Comparison of ENCODE assay signal across 8 cellular contexts in the genomic region with DNA sequence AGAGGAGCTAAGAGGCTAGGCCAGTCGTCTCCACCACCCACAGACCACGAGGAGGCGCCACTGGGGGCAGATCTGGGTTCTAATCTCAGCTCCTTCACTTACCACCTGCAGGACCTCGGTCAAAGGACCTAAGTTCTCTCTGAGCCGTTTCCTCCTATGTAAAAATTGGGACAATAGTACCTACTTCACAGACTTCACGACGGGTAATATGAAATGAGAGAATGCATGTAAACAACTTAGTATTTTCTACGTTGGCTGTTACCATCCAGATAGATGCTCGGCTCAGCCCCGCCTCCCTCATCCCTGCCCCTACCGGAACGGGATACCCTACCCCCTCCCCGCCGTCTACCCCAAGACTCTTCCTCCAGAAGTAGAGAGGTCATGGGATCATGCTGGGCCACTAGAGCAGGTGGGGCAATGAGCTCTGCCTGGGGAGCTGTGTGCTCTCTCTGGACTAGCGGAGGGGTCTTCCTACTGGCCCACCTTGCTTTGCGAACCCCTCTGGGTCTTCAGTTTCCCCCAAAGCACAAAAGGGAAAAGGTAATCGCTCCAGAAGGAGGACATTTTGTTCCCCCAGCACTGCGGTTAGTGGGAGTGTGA. TPM values are rescaled to one million over a fixed set of nuclear protein-coding genes. Genes with fewer than 3 reads are reported as not detected.
A peak's percentile ranks its signal among the peaks of the same experiment; 100 is the strongest.
DNase-seq lines count a peak whose midpoint lies in the region; ATAC-seq and TF ChIP-seq lines count a peak whose summit lies in the region.

No MANE protein-coding gene starts in this region.

- peak overlapping the region; percentile 91 for H3K4me2 ChIP-seq in parathyroid adenoma (ENCODE audit: low read length)

- peak in 5 of 6 experiments; percentile 30 to 50 (median 40) for TF ChIP-seq CTCF in Peyer's patch (IDR thresholded peaks at IDR 0.05)
- TF ChIP-seq CTCF in parathyroid adenoma (IDR thresholded peaks at IDR 0.05): peak; percentile 17

- intact Hi-C loops in Right ventricle myocardium superior (cut with DNase I): loop anchor here (5.0 kb wide), 2 partner anchors 95 to 130 kb away; a partner anchor contains a TSS
- intact Hi-C loops in aorta (cut with DNase I): loop anchor here (5.0 to 10.0 kb wide), 5 partner anchors 45 to 135 kb away; no protein-coding TSS in a partner anchor

- H3K27ac Mint-ChIP-seq in activated naive CD4-positive, alpha-beta T cell treated with anti-CD3 and anti-CD28 coated beads, Interleukin-2, amount 10 ng/mL, durations not matched to agents 7 days and 5 days: peak overlapping the region; percentile 89

- peaks cover 32% of the 10 kb centered on the region for H3K36me3 Mint-ChIP-seq in activated naive CD4-positive, alpha-beta T cell treated with anti-CD3 and anti-CD28 coated beads, Interleukin-2, amount 10 ng/mL, durations not matched to agents 7 days and 5 days

- no peaks in the 10 kb centered on the region for H3K79me2 ChIP-seq in parathyroid adenoma

- H3K27ac ChIP-seq in Peyer's patch: peak overlapping the region; percentile 77 to 93 (median 80)
- H3K27ac ChIP-seq in parathyroid adenoma: peak overlapping the region; percentile 39
- peak overlapping the region in 1 of 2 donors; percentile 69 for H3K27ac ChIP-seq in aorta (ENCODE audit: low read depth in 1 of 2, low read length in 2 of 2)

- H3K4me1 ChIP-seq in Peyer's patch (peaks cover 0 to 31% (median 3%) of the 10 kb centered on the region in 4 donors), parathyroid adenoma (peaks cover 16% of the 10 kb centered on the region), aorta (ENCODE audit: control insufficient read depth in 1 of 2, insufficient read depth in 2 of 2, low read length in 2 of 2) (no peaks in the 10 kb centered on the region)

- CTCF ChIA-PET in activated naive CD4-positive, alpha-beta T cell treated with anti-CD3 and anti-CD28 coated beads, Interleukin-2, amount 10 ng/mL, durations not matched to agents 7 days and 5 days (lab: Charles Lee): interaction anchor here (0.7 to 8.1 kb wide), 23 partner anchors 10 to 320 kb away, joined by 3 to 137 read pairs (median 6); a partner anchor contains a TSS

- ATAC-seq in Right ventricle myocardium superior (ENCODE audit: poor library complexity) (peak; percentile 49), aorta (ENCODE audit: low FRiP score) (peak; percentile 53), HG02759 (IDR thresholded peaks at IDR 0.05; ENCODE audit: unreplicated experiment) (no peak)

- no peak for TF ChIP-seq POLR2A in Peyer's patch (IDR thresholded peaks at IDR 0.05)

- H3K36me3 ChIP-seq in Peyer's patch (no peaks in the 10 kb centered on the region), parathyroid adenoma (ENCODE audit: control insufficient read depth, insufficient read depth, low read length) (no peaks in the 10 kb centered on the region), aorta (ENCODE audit: control insufficient read depth in 1 of 2, insufficient read depth in 2 of 2, low read length in 1 of 2) (no peaks in the 10 kb centered on the region)

- H2AFZ ChIP-seq in parathyroid adenoma: peak overlapping the region; percentile 96

- DNase-seq in NCI-H748 (lab: John Stamatoyannopoulos, UW; ENCODE audit: unreplicated experiment): peak; percentile 44
- DNase-seq in NCI-H748 treated with DMSO at 0.1 percent for 48 hours (lab: John Stamatoyannopoulos, UW): no peak
- peak; percentile 51 to 79 (median 68) for DNase-seq in Peyer's patch
- peak; percentile 73 for DNase-seq in activated naive CD4-positive, alpha-beta T cell treated with anti-CD3 and anti-CD28 coated beads, Interleukin-2, amount 10 ng/mL, durations not matched to agents 7 days and 5 days
- DNase-seq in Right ventricle myocardium superior: peak; percentile 75
- peak; percentile 82 to 88 for DNase-seq in aorta

- H3K27me3 Mint-ChIP-seq in activated naive CD4-positive, alpha-beta T cell treated with anti-CD3 and anti-CD28 coated beads, Interleukin-2, amount 10 ng/mL, durations not matched to agents 7 days and 5 days: no peaks in the 10 kb centered on the region

- no peaks in the 10 kb centered on the region for H3K27me3 ChIP-seq in Peyer's patch
- no peaks in the 10 kb centered on the region for H3K27me3 ChIP-seq in parathyroid adenoma (ENCODE audit: control insufficient read depth, insufficient read depth, low read length)
- no peaks in the 10 kb centered on the region for H3K27me3 ChIP-seq in aorta (ENCODE audit: control insufficient read depth in 1 of 2, insufficient read depth in 2 of 2, low read length in 1 of 2)

- H3K4me3 ChIP-seq in Peyer's patch: peak overlapping the region; percentile 53 to 69 (median 62)
- H3K4me3 ChIP-seq in parathyroid adenoma (ENCODE audit: low read depth, low read length): peak overlapping the region; percentile 80
- peak overlapping the region; percentile 63 to 83 for H3K4me3 ChIP-seq in aorta (ENCODE audit: low read length in 2 of 2)

- 10 to 12% methylated on average over 18 of the region's 18 CpGs for WGBS in aorta, 2 donors

- peak overlapping the region; percentile 8 for H3K9ac ChIP-seq in parathyroid adenoma

- H3K9me3 ChIP-seq in Peyer's patch (no peaks in the 10 kb centered on the region), parathyroid adenoma (ENCODE audit: control insufficient read depth, low read length) (no peaks in the 10 kb centered on the region), aorta (ENCODE audit: control insufficient read depth, low read length) (no peaks in the 10 kb centered on the region)

- no peaks in the 10 kb centered on the region for H3K9me3 Mint-ChIP-seq in activated naive CD4-positive, alpha-beta T cell treated with anti-CD3 and anti-CD28 coated beads, Interleukin-2, amount 10 ng/mL, durations not matched to agents 7 days and 5 days

- peak overlapping the region; percentile 82 for H3K4me3 Mint-ChIP-seq in activated naive CD4-positive, alpha-beta T cell treated with anti-CD3 and anti-CD28 coated beads, Interleukin-2, amount 10 ng/mL, durations not matched to agents 7 days and 5 days

- peaks cover 91% of the 10 kb centered on the region for H3K4me1 Mint-ChIP-seq in activated naive CD4-positive, alpha-beta T cell treated with anti-CD3 and anti-CD28 coated beads, Interleukin-2, amount 10 ng/mL, durations not matched to agents 7 days and 5 days

RNA-seq across cellular contexts. Expression of a gene that starts 0.5 kb away (rescaled TPM):
- total RNA-seq in Peyer's patch: 10 to 100 TPM; 14.9 to 31.9 (median 23.5) TPM
- total RNA-seq in Right ventricle myocardium superior: 22.7 TPM
- total RNA-seq in aorta: 10 to 100 TPM; 18.7 to 21.5 TPM
- polyA plus RNA-seq in aorta: 10 to 100 TPM; 13.0 to 24.0 TPM

RNA-seq across cellular contexts. Expression of a gene that starts 43.4 kb away (rescaled TPM):
- total RNA-seq in Peyer's patch (10 to 100 TPM; 20.6 to 37.8 (median 34.6) TPM), Right ventricle myocardium superior (104 TPM), aorta (10 to 100 TPM; 53.0 to 54.6 TPM)
- 10 to 100 TPM; 44.3 to 55.0 TPM for polyA plus RNA-seq in aorta

RNA-seq across cellular contexts. Expression of a gene that starts 54.3 kb away (rescaled TPM):
- total RNA-seq in Peyer's patch (1 to 10 TPM in 2 of 4 donors, under 1 TPM in 2; 0.53 to 1.7 (median 1.1) TPM), Right ventricle myocardium superior (9.2 TPM), aorta (10 to 100 TPM in 1 of 2 donors, 1 to 10 TPM in 1; 8.0 to 10.3 TPM)
- under 1 TPM; 0.88 to 0.95 TPM for polyA plus RNA-seq in aorta
